ENCODE assay signal across 1 cellular context in genomic region chr6:132504757-132505156, GRCh38.
TF ChIP-seq lines count a peak whose summit lies in the region.

No MANE protein-coding gene starts in this region.

TF ChIP-seq in GM12878, 131 proteins besides CTCF, POLR2A, EP300 and RAD21:
- TF ChIP-seq TCF7 (IDR thresholded peaks at IDR 0.05; ENCODE audit: borderline replicate concordance) = no peak
- TF ChIP-seq NR2C1 (IDR thresholded peaks at IDR 0.05) = no peak
- TF ChIP-seq ELK1 (IDR thresholded peaks at IDR 0.05; ENCODE audit: low read depth, low read length) = no peak
- TF ChIP-seq CREM (IDR thresholded peaks at IDR 0.05; ENCODE audit: low read depth) = no peak
- no peak for TF ChIP-seq REST (IDR thresholded peaks at IDR 0.05; ENCODE audit: low read depth, low read length)
- TF ChIP-seq E2F4 (IDR thresholded peaks at IDR 0.05; ENCODE audit: low read depth, low read length) = no peak
